In genomic region chr9:33165263-33166151, GRCh38 we compare ENCODE assay signal across 1 cellular context.
TF ChIP-seq lines count a peak whose summit lies in the region.

No MANE protein-coding gene starts in this region.

TF ChIP-seq in HepG2, 621 proteins besides CTCF, POLR2A, EP300 and RAD21 (continued from another document and continues in another):
- TF ChIP-seq THAP9 (CRISPR knock-in tag; IDR thresholded peaks at IDR 0.05; ENCODE audit: borderline replicate concordance) (peak; percentile 40; the same call in 1 of the 2 replicates), ZNF33B (CRISPR knock-in tag; IDR thresholded peaks at IDR 0.05) (no peak), PBX2 (CRISPR knock-in tag; IDR thresholded peaks at IDR 0.05) (no peak), SP4 (CRISPR knock-in tag; IDR thresholded peaks at IDR 0.05) (no peak), SP2 (CRISPR knock-in tag; IDR thresholded peaks at IDR 0.05) (no peak), MED1 (CRISPR knock-in tag; IDR thresholded peaks at IDR 0.05) (peak; percentile 94), DNMT1 (CRISPR knock-in tag; IDR thresholded peaks at IDR 0.05) (no peak), IRF2 (CRISPR knock-in tag; IDR thresholded peaks at IDR 0.05) (peak; percentile 81), SSRP1 (CRISPR knock-in tag; IDR thresholded peaks at IDR 0.05) (no peak), MEF2D (CRISPR knock-in tag; IDR thresholded peaks at IDR 0.05) (peak; percentile 73), ZSCAN9 (CRISPR knock-in tag; IDR thresholded peaks at IDR 0.05; ENCODE audit: borderline replicate concordance) (no peak; the same call in 1 of the 2 replicates), ZHX1 (CRISPR knock-in tag; IDR thresholded peaks at IDR 0.05; ENCODE audit: low read depth) (no peak), ZNF710 (CRISPR knock-in tag; IDR thresholded peaks at IDR 0.05; ENCODE audit: borderline replicate concordance) (peak; percentile 72; the same call in 1 of the 2 replicates), AHDC1 (CRISPR knock-in tag; IDR thresholded peaks at IDR 0.05; ENCODE audit: borderline replicate concordance) (no peak), SOX13 (IDR thresholded peaks at IDR 0.05) (no peak), SOX13 (CRISPR knock-in tag; conservative IDR thresholded peaks at IDR 0.05 in 1 of 2, IDR thresholded peaks at IDR 0.05 in 1 of 2) (peak in 1 of 2 experiments; percentile 84; a peak in 2 of 4 replicates), ZBTB14 (CRISPR knock-in tag; IDR thresholded peaks at IDR 0.05) (no peak), ZNF746 (CRISPR knock-in tag; IDR thresholded peaks at IDR 0.05) (peak; percentile 80), ZNF296 (CRISPR knock-in tag; conservative IDR thresholded peaks at IDR 0.05) (no peak), PAF1 (CRISPR knock-in tag; IDR thresholded peaks at IDR 0.05) (no peak), ZNF646 (CRISPR knock-in tag; IDR thresholded peaks at IDR 0.05) (no peak), ZNF776 (CRISPR knock-in tag; IDR thresholded peaks at IDR 0.05) (no peak), TFDP1 (CRISPR knock-in tag; IDR thresholded peaks at IDR 0.05; ENCODE audit: borderline replicate concordance) (no peak), HCFC1 (IDR thresholded peaks at IDR 0.05; ENCODE audit: low read depth, low read length) (no peak), ZNF503 (CRISPR knock-in tag; IDR thresholded peaks at IDR 0.05) (no peak), NR1H2 (CRISPR knock-in tag; IDR thresholded peaks at IDR 0.05; ENCODE audit: borderline replicate concordance, low read depth) (no peak)
